Comparison of ENCODE assay signal across 26 cellular contexts in genomic region chr10:31580646-31581045, GRCh38.
DNase-seq lines count a peak whose midpoint lies in the region; ATAC-seq and TF ChIP-seq lines count a peak whose summit lies in the region.
"Had no signal": no experiment of that assay in that cellular context is flagged by ENCODE, and none has a peak within 500 bp of the region (broad histone marks: within the 10 kb centered on the region; RNA-seq: fewer than 3 reads in every experiment).

No MANE protein-coding gene starts in this region.

- H3K27ac ChIP-seq in right atrium auricular region = no peak overlapping the region
- H3K27ac ChIP-seq in heart right ventricle = peak overlapping the region in 5 of 10 donors; percentile 20 to 71 (median 26)
- peak overlapping the region in 1 of 2 donors; percentile 23 for H3K27ac ChIP-seq in left lung
- H3K27ac ChIP-seq in spleen = peak overlapping the region in 3 of 8 donors; percentile 12 to 83 (median 19)
- H3K27ac ChIP-seq in testis = no peak overlapping the region
- H3K27ac ChIP-seq: BLaER1, KMS-11 had no signal

- 68 to 72% methylated on average over 5 of the region's 5 CpGs for WGBS in heart right ventricle, 2 donors
- 62 to 86% (median 70%) methylated on average over 5 of the region's 5 CpGs for WGBS in spleen, 5 donors
- 68 to 94% methylated on average over 5 of the region's 5 CpGs for WGBS in testis, 2 donors

- H3K36me3 ChIP-seq in right atrium auricular region = no peaks in the 10 kb centered on the region
- H3K36me3 ChIP-seq in heart right ventricle = no peaks in the 10 kb centered on the region
- H3K36me3 ChIP-seq in left lung = no peaks in the 10 kb centered on the region
- no peaks in the 10 kb centered on the region for H3K36me3 ChIP-seq in spleen
- H3K36me3 ChIP-seq in testis (ENCODE audit: low read depth, missing control alignments) = no peaks in the 10 kb centered on the region
- H3K36me3 ChIP-seq: BLaER1 had no signal

- H3K4me3 ChIP-seq in right atrium auricular region (no peak overlapping the region), heart right ventricle (no peak overlapping the region), left lung (no peak overlapping the region), spleen (no peak overlapping the region), testis (no peak overlapping the region)
- H3K4me3 ChIP-seq: BLaER1 had no signal

- no peaks in the 10 kb centered on the region for H3K27me3 ChIP-seq in right atrium auricular region
- H3K27me3 ChIP-seq in heart right ventricle = no peaks in the 10 kb centered on the region
- H3K27me3 ChIP-seq in left lung = no peaks in the 10 kb centered on the region
- no peaks in the 10 kb centered on the region for H3K27me3 ChIP-seq in spleen (replicated peaks in 1 of 7)
- H3K27me3 ChIP-seq in testis = no peaks in the 10 kb centered on the region
- H3K27me3 ChIP-seq: BLaER1 had no signal

- peak; percentile 53 for DNase-seq in Right ventricle myocardium superior
- no peak for DNase-seq in right atrium auricular region (ENCODE audit: low spot score)
- peak in 1 of 2 donors; percentile 26 for DNase-seq in heart right ventricle
- DNase-seq in left lung = no peak
- DNase-seq in spleen = peak; percentile 72
- no peak for DNase-seq in testis
- no peak for DNase-seq in hypothalamus (lab: John Stamatoyannopoulos, UW)
- DNase-seq: 8988T; ACHN; CD4-positive, alpha-beta memory T cell; COR-L47; DMS53; HCEC 1CT; NCI-H1092; NCI-H1417 treated with DMSO at 0.1 percent for 48 hours; NCI-H1694 treated with DMSO at 0.1 percent for 48 hours; NCI-H2081 treated with DMSO at 0.1 percent for 48 hours; NCI-H2171; NCI-H226; NCI-H510A; NCI-H69; RPMI8226; SHP77 treated with DMSO at 0.1 percent for 48 hours had no signal

- TF ChIP-seq POLR2A in spleen (IDR thresholded peaks at IDR 0.05) (no peak), testis (IDR thresholded peaks at IDR 0.05) (no peak)

- TF ChIP-seq CTCF in right atrium auricular region (IDR thresholded peaks at IDR 0.05) (no peak), heart right ventricle (IDR thresholded peaks at IDR 0.05) (no peak), left lung (IDR thresholded peaks at IDR 0.05) (no peak), spleen (IDR thresholded peaks at IDR 0.05 in 8 of 11, conservative IDR thresholded peaks at IDR 0.05 in 3 of 11) (no peak), testis (IDR thresholded peaks at IDR 0.05) (no peak)

- H3K4me1 ChIP-seq in right atrium auricular region (peaks cover 0 to 39% of the 10 kb centered on the region in 2 donors), heart right ventricle (peaks cover 6 to 53% (median 36%) of the 10 kb centered on the region in 9 donors), left lung (peaks cover 0 to 46% of the 10 kb centered on the region in 2 donors), spleen (peaks cover 12 to 46% (median 31%) of the 10 kb centered on the region in 6 donors), testis (peaks cover 14% of the 10 kb centered on the region)

- ATAC-seq in Right ventricle myocardium superior (ENCODE audit: poor library complexity) (peak; percentile 30), heart right ventricle (peak in 6 of 8 donors; percentile 18 to 35 (median 27)), left lung (peak; percentile 43), GM19455 (IDR thresholded peaks at IDR 0.05; ENCODE audit: unreplicated experiment) (no peak)

- intact Hi-C loops in Right ventricle myocardium superior (cut with DNase I) (no loop called here), heart right ventricle (cut with DNase I) (loop anchor here in 2 of 10 donors (5.0 kb wide), 2 partner anchors 53 to 58 kb away; no protein-coding TSS in a partner anchor), left lung (cut with DNase I) (no loop called here), spleen (cut with DNase I; ENCODE audit: low total_unique reads) (no loop called here), testis (cut with DNase I; ENCODE audit: low total_unique reads) (no loop called here)

- H3K9me3 ChIP-seq in right atrium auricular region (peaks cover 0 to 6% of the 10 kb centered on the region in 2 donors), heart right ventricle (peaks cover 0 to 11% (median 0%) of the 10 kb centered on the region in 11 donors), left lung (peaks cover 0 to 10% of the 10 kb centered on the region in 2 donors), spleen (peaks cover 0 to 11% (median 7%) of the 10 kb centered on the region in 8 donors), testis (no peaks in the 10 kb centered on the region)
- H3K9me3 ChIP-seq: BLaER1 had no signal

Comparison
In these comparisons a context has a peak if more than half of its experiments do, and no peak if none do; other contexts are left out.
1. DNase-seq: peak in Right ventricle myocardium superior (single experiment) and spleen (single experiment); none in right atrium auricular region (single experiment), left lung (0 of 2), testis (single experiment) and hypothalamus (0 of 51).